Comparison of ENCODE assay signal across 8 cellular contexts in the genomic region with DNA sequence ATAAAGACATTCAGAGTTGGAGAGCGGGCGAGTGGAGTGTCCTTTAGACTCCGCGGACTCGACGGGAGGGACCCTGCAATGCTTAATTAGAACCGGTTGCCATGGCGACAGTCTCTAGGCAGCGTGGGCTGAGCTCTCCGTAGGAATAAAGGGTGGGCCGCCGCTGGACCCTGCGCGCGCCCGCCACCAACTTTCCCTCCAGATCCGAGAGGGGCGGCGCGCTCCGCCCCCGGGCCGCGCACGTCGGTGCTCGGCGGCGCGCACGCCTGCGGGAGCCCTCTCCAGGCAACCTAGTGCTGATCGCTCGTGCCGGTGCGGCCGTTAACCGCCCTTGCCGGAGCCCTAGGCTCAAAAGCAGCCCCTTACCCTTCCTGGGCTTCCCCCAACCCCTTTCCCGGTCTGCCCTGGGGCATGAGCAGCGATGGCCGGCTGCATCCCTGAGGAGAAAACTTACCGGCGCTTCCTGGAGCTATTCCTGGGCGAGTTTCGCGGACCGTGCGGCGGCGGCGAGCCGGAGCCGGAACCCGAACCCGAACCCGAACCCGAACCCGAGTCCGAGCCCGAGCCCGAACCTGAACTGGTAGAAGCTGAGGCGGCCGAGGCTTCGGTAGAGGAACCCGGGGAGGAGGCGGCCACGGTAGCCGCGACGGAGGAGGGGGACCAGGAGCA. TPM values are rescaled to one million over a fixed set of nuclear protein-coding genes. Genes with fewer than 3 reads are reported as not detected.
DNase-seq lines count a peak whose midpoint lies in the region; ATAC-seq and TF ChIP-seq lines count a peak whose summit lies in the region.

A gene (plus strand): TSS at position 278 of the 669 bp plus-strand sequence.

- H3K36me3 ChIP-seq in BLaER1 treated with 17β-estradiol and CSF1 and Interleukin-3, amounts not matched to agents 10 nM and 100 nM = no peaks in the 10 kb centered on the region
- H3K36me3 ChIP-seq in mesodermal cell (ENCODE audit: control insufficient read depth, insufficient read depth, low read length) = no peaks in the 10 kb centered on the region

- peak within 1 kb of the TSS; percentile 65 to 80 (median 73) for H3K9ac ChIP-seq in BLaER1 treated with 17β-estradiol and CSF1 and Interleukin-3, amounts not matched to agents 10 nM and 100 nM

- H3K27ac Mint-ChIP-seq in endothelial cell (ENCODE audit: unreplicated experiment) = peak within 1 kb of the TSS; percentile 68

- H3K9me3 Mint-ChIP-seq in endothelial cell (ENCODE audit: unreplicated experiment) = no peaks in the 10 kb centered on the region

- DNase-seq in NCI-H524 (lab: John Stamatoyannopoulos, UW) (peak; percentile 98), endothelial cell (ENCODE audit: low spot score) (peak; percentile 80)
- peak; percentile 77 for DNase-seq in activated CD8-positive, alpha-beta memory T cell treated with anti-CD3 and anti-CD28 coated beads for 24 hours
- peak; percentile 31 to 36 for DNase-seq in stimulated activated CD8-positive, alpha-beta memory T cell treated with anti-CD3 and anti-CD28 coated beads, Interleukin-2, amount 100 ng/mL, for 48 hours (ENCODE audit: low read depth in 2 of 2)

- no peaks in the 10 kb centered on the region for H3K9me3 ChIP-seq in BLaER1 treated with 17β-estradiol and CSF1 and Interleukin-3, amounts not matched to agents 10 nM and 100 nM (replicated peaks in 1 of 11)
- H3K9me3 ChIP-seq in mesodermal cell (ENCODE audit: control insufficient read depth, low read length) = no peaks in the 10 kb centered on the region

- peak within 1 kb of the TSS; percentile 94 to 100 (median 98) for H3K4me2 ChIP-seq in BLaER1 treated with 17β-estradiol and CSF1 and Interleukin-3, amounts not matched to agents 10 nM and 100 nM

- H3K27me3 ChIP-seq in BLaER1 treated with 17β-estradiol and CSF1 and Interleukin-3, amounts not matched to agents 10 nM and 100 nM = peaks cover 10 to 30% (median 24%) of the 10 kb centered on the region in 11 experiments; a peak in 19 of 22 replicates

- peak; percentile 68 for ATAC-seq in HG02642 (IDR thresholded peaks at IDR 0.05; ENCODE audit: poor library complexity, unreplicated experiment)
- no peak for ATAC-seq in GM18505 (IDR thresholded peaks at IDR 0.05; ENCODE audit: unreplicated experiment)

- H3K36me3 Mint-ChIP-seq in endothelial cell (ENCODE audit: low read depth, unreplicated experiment) = no peaks in the 10 kb centered on the region

- H3K4me3 Mint-ChIP-seq in endothelial cell (ENCODE audit: unreplicated experiment) = peak within 1 kb of the TSS; percentile 97

- H3K27me3 Mint-ChIP-seq in endothelial cell (ENCODE audit: unreplicated experiment) = peaks cover 2% of the 10 kb centered on the region

- H3K4me3 ChIP-seq in BLaER1 treated with 17β-estradiol and CSF1 and Interleukin-3, amounts not matched to agents 10 nM and 100 nM = peak within 1 kb of the TSS; percentile 73 to 93 (median 86)
- H3K4me3 ChIP-seq in mesodermal cell (ENCODE audit: extremely low read depth, insufficient read depth, low read length, poor library complexity, severe bottlenecking) = peak within 1 kb of the TSS; percentile 67

- peak within 1 kb of the TSS in 7 of 11 experiments; percentile 13 to 61 (median 28); a peak in 9 of 22 replicates for H3K27ac ChIP-seq in BLaER1 treated with 17β-estradiol and CSF1 and Interleukin-3, amounts not matched to agents 10 nM and 100 nM
- H3K27ac ChIP-seq in mesodermal cell (ENCODE audit: low read depth, low read length, severe bottlenecking) = no peak within 1 kb of the TSS

- peaks cover 8 to 16% (median 13%) of the 10 kb centered on the region in 10 experiments; a peak in 19 of 20 replicates for H3K4me1 ChIP-seq in BLaER1 treated with 17β-estradiol and CSF1 and Interleukin-3, amounts not matched to agents 10 nM and 100 nM
- H3K4me1 ChIP-seq in mesodermal cell (ENCODE audit: control insufficient read depth, insufficient read depth, low read length, poor library complexity, severe bottlenecking) = no peaks in the 10 kb centered on the region

- H4K20me1 ChIP-seq in BLaER1 treated with 17β-estradiol and CSF1 and Interleukin-3, amounts not matched to agents 10 nM and 100 nM = peaks cover 0 to 10% (median 0%) of the 10 kb centered on the region in 11 experiments; a peak in 2 of 22 replicates

- 0 to 1% methylated on average over 57 to 67 of the region's 71 CpGs for WGBS in mesodermal cell (ENCODE audit: insufficient coverage in 2 of 2), 2 experiments

- peaks cover 4% of the 10 kb centered on the region for H3K4me1 Mint-ChIP-seq in endothelial cell (ENCODE audit: unreplicated experiment)

- TF ChIP-seq CTCF in endothelial cell (IDR thresholded peaks at IDR 0.05; ENCODE audit: unreplicated experiment) = no peak

- TF ChIP-seq POLR2A in GM18505 (IDR thresholded peaks at IDR 0.05; ENCODE audit: borderline replicate concordance, extremely low read depth, insufficient read depth, insufficient read length) = no peak

RNA-seq across cellular contexts. Expression of the gene that starts here (rescaled TPM):
- total RNA-seq in endothelial cell (ENCODE audit: unreplicated experiment) = 0.26 TPM
- polyA plus RNA-seq in mesodermal cell (2013, experiment 1 of 2) = 2.4 TPM
- 1.2 TPM for polyA plus RNA-seq in mesodermal cell (2013, experiment 2 of 2)

Comparison
In these comparisons a context has a peak if more than half of its experiments do, and no peak if none do; other contexts are left out.
1. Peak in DNase-seq in endothelial cell; RNA of the gene not detected or under 1 TPM.
2. DNase-seq: peak in every context shown above with its lines; median percentile 98 in NCI-H524; 80 in endothelial cell; 77 in activated CD8-positive, alpha-beta memory T cell treated with anti-CD3 and anti-CD28 coated beads for 24 hours; 34 in stimulated activated CD8-positive, alpha-beta memory T cell treated with anti-CD3 and anti-CD28 coated beads, Interleukin-2, amount 100 ng/mL, for 48 hours.